ENCODE assay signal across 1 cellular context in genomic region chr11:16816358-16817270, GRCh38.
TF ChIP-seq lines count a peak whose summit lies in the region.

No MANE protein-coding gene starts in this region.

TF ChIP-seq in H1, 55 proteins besides CTCF, POLR2A, EP300 and RAD21:
- no peak for TF ChIP-seq RBBP5 (IDR thresholded peaks at IDR 0.05; ENCODE audit: borderline replicate concordance, low read depth, low read length)
- TF ChIP-seq PHF8 (conservative IDR thresholded peaks at IDR 0.05; ENCODE audit: low read depth, low read length): no peak
- TF ChIP-seq POLR2AphosphoS5 (IDR thresholded peaks at IDR 0.05; ENCODE audit: low read depth, low read length): no peak
- TF ChIP-seq TAF7 (optimal IDR thresholded peaks at IDR 0.05; ENCODE audit: borderline replicate concordance, low read depth, low read length): no peak
